ENCODE assay signal across 1 cellular context in genomic region chr4:170079981-170080380, GRCh38.
TF ChIP-seq lines count a peak whose summit lies in the region.

No MANE protein-coding gene starts in this region.

TF ChIP-seq in IMR-90, 13 proteins besides CTCF, POLR2A, EP300 and RAD21 (continued from another document):
- TF ChIP-seq USF2 (IDR thresholded peaks at IDR 0.05; ENCODE audit: low read depth, low read length), result no peak
- no peak for TF ChIP-seq SMC3 (IDR thresholded peaks at IDR 0.05; ENCODE audit: low read depth, low read length)
- no peak for TF ChIP-seq FOS (IDR thresholded peaks at IDR 0.05; ENCODE audit: low read depth, low read length)
- no peak for TF ChIP-seq CHD1 (IDR thresholded peaks at IDR 0.05; ENCODE audit: low read depth, low read length)
